25 cellular contexts compared by ENCODE assay signal in the genomic region with DNA sequence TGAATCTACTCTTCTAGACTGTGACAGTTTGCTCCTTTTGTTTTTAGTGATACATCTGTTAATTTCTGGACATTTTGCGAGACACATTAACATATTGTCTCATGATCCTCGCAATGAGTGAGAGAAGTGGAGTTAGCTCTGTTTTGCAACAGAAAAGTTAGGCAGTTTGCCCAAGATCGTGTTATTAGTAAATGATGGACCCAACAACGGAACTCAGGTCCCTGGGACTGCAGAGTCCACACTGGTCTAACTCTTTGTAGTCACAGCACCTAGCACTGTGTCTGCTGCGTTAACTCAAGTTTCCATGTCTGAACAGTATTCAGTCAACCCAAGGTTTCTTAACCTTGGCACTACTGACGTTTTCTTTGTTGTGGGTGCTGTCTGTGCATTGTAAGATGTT. TPM values are rescaled to one million over a fixed set of nuclear protein-coding genes. Genes with fewer than 3 reads are reported as not detected.
A peak's percentile ranks its signal among the peaks of the same experiment; 100 is the strongest.
DNase-seq lines count a peak whose midpoint lies in the region; ATAC-seq, FAIRE-seq and TF ChIP-seq lines count a peak whose summit lies in the region.
"Had no signal": no experiment of that assay in that cellular context is flagged by ENCODE, and none has a peak within 500 bp of the region (broad histone marks: within the 10 kb centered on the region; RNA-seq: fewer than 3 reads in every experiment).

No MANE protein-coding gene starts in this region.

- no peaks in the 10 kb centered on the region for H3K27me3 ChIP-seq in DND-41 (ENCODE audit: insufficient read depth, low read length, poor library complexity)
- no peaks in the 10 kb centered on the region for H3K27me3 ChIP-seq in keratinocyte (ENCODE audit: control insufficient read depth, extremely low read depth, insufficient read depth, low read length)
- peaks cover 18% of the 10 kb centered on the region for H3K27me3 ChIP-seq in lower lobe of right lung (ENCODE audit: low read depth)
- H3K27me3 ChIP-seq in BE2C: no peaks in the 10 kb centered on the region

- H3K9ac ChIP-seq in DND-41 (ENCODE audit: low read depth, low read length) (no peak overlapping the region), keratinocyte (ENCODE audit: control insufficient read depth, extremely low read depth, insufficient read depth, low read length) (no peak overlapping the region)
- H3K9ac ChIP-seq: KMS-11 had no signal

- DNase-seq in DND-41 (no peak), NCI-H69 (lab: John Stamatoyannopoulos, UW) (peak; percentile 37), keratinocyte (ENCODE audit: low read depth, low spot score) (no peak), myocyte (ENCODE audit: low read depth) (peak; percentile 40), lower lobe of right lung (no peak), T-helper 17 cell (no peak), BE2C (no peak)
- DNase-seq: 8988T; ACHN; Calu3; NCI-H1092; NCI-H1436 treated with DMSO at 0.1 percent for 48 hours; NCI-H187 treated with DMSO at 0.1 percent for 48 hours; NCI-H446; NCI-H524 treated with DMSO at 0.1 percent for 48 hours; NCI-H82; NK-92 treated with Interleukin-12 subunit alpha and Interleukin-12 subunit beta, amount 100 ng/mL, for 24 hours; PC-3 had no signal

- H3K4me2 ChIP-seq in DND-41 (ENCODE audit: insufficient read depth, low read length) (no peak overlapping the region), keratinocyte (ENCODE audit: control insufficient read depth, extremely low read depth, insufficient read depth, low read depth, low read length) (no peak overlapping the region)
- H3K4me2 ChIP-seq: GM23338, KMS-11 had no signal

- H2AFZ ChIP-seq in DND-41 (ENCODE audit: low read depth, low read length) (no peak overlapping the region), keratinocyte (ENCODE audit: control insufficient read depth, low read length) (no peak overlapping the region)
- H2AFZ ChIP-seq: GM23338 had no signal

- H3K9me3 ChIP-seq in DND-41 (ENCODE audit: insufficient read depth, low read length, severe bottlenecking): no peaks in the 10 kb centered on the region
- no peaks in the 10 kb centered on the region for H3K9me3 ChIP-seq in keratinocyte (ENCODE audit: control insufficient read depth, low read depth, low read length)
- no peaks in the 10 kb centered on the region for H3K9me3 ChIP-seq in lower lobe of right lung
- no peaks in the 10 kb centered on the region for H3K9me3 ChIP-seq in T-helper 17 cell (ENCODE audit: control insufficient read depth, low read length, poor library complexity, severe bottlenecking)
- H3K9me3 ChIP-seq in BE2C: no peaks in the 10 kb centered on the region
- H3K9me3 ChIP-seq: HAP-1 had no signal

- intact Hi-C loops in lower lobe of right lung (cut with DNase I): no loop called here

- ATAC-seq in DND-41 (ENCODE audit: insufficient read depth, low read depth) (peak; percentile 31; the same call in 1 of the 3 replicates), lower lobe of right lung (no peak), T-helper 17 cell (no peak)
- no peak for ATAC-seq in activated T-helper 17 cell treated with anti-CD3 and anti-CD28 coated beads, Interleukin-2, amount 50 U/mL, for 72 hours (replicated peaks)
- ATAC-seq: GM23338, PC-3, SK-N-SH treated with all-trans-retinoic acid at 6 μM for 48 hours had no signal

- H3K4me1 Mint-ChIP-seq in T-helper 17 cell: peaks cover 16% of the 10 kb centered on the region
- peaks cover 6% of the 10 kb centered on the region for H3K4me1 Mint-ChIP-seq in activated T-helper 17 cell treated with anti-CD3 and anti-CD28 coated beads, Interleukin-2, amount 50 U/mL, for 72 hours

- no peaks in the 10 kb centered on the region for H3K36me3 ChIP-seq in DND-41 (ENCODE audit: insufficient read depth, low read length)
- no peaks in the 10 kb centered on the region for H3K36me3 ChIP-seq in keratinocyte (ENCODE audit: control insufficient read depth in 2 of 2, extremely low read depth in 1 of 2, insufficient read depth in 2 of 2, low read length in 2 of 2)
- no peaks in the 10 kb centered on the region for H3K36me3 ChIP-seq in lower lobe of right lung
- H3K36me3 ChIP-seq in BE2C: no peaks in the 10 kb centered on the region
- H3K36me3 ChIP-seq: HAP-1 had no signal

- H3K4me3 Mint-ChIP-seq in T-helper 17 cell: no peak overlapping the region
- no peak overlapping the region for H3K4me3 Mint-ChIP-seq in activated T-helper 17 cell treated with anti-CD3 and anti-CD28 coated beads, Interleukin-2, amount 50 U/mL, for 72 hours
- H3K4me3 Mint-ChIP-seq: GM23338, IgD-negative memory B cell had no signal

- no peak overlapping the region for H3K27ac Mint-ChIP-seq in T-helper 17 cell
- no peak overlapping the region for H3K27ac Mint-ChIP-seq in activated T-helper 17 cell treated with anti-CD3 and anti-CD28 coated beads, Interleukin-2, amount 50 U/mL, for 72 hours
- H3K27ac Mint-ChIP-seq: GM23338, IgD-negative memory B cell had no signal

- peaks cover 37% of the 10 kb centered on the region for H3K27me3 Mint-ChIP-seq in T-helper 17 cell
- peaks cover 37% of the 10 kb centered on the region for H3K27me3 Mint-ChIP-seq in activated T-helper 17 cell treated with anti-CD3 and anti-CD28 coated beads, Interleukin-2, amount 50 U/mL, for 72 hours

- FAIRE-seq in keratinocyte (lab: Jason Lieb, UNC): peak; percentile 63
- FAIRE-seq: GM18507 had no signal

- TF ChIP-seq CTCF in DND-41 (IDR thresholded peaks at IDR 0.05; ENCODE audit: borderline replicate concordance, extremely low read depth, low read length, poor library complexity, severe bottlenecking): no peak
- no peak for TF ChIP-seq CTCF in keratinocyte (optimal IDR thresholded peaks at IDR 0.05 in 1 of 3, IDR thresholded peaks at IDR 0.05 in 1 of 3, conservative IDR thresholded peaks at IDR 0.05 in 1 of 3; ENCODE audit: extremely low read depth in 1 of 3, insufficient read depth in 2 of 3, low read length in 3 of 3)
- TF ChIP-seq CTCF in lower lobe of right lung (IDR thresholded peaks at IDR 0.05): no peak
- TF ChIP-seq CTCF in BE2C (IDR thresholded peaks at IDR 0.05; ENCODE audit: low read depth, low read length): no peak

- H3K4me3 ChIP-seq in DND-41 (ENCODE audit: low read depth in 1 of 2, low read length in 2 of 2) (no peak overlapping the region), keratinocyte (ENCODE audit: control insufficient read depth in 2 of 3, extremely low read depth in 1 of 3, insufficient read depth in 2 of 3, low read depth in 1 of 3, low read length in 3 of 3) (no peak overlapping the region), lower lobe of right lung (no peak overlapping the region), BE2C (ENCODE audit: low read depth, low read length) (no peak overlapping the region)
- H3K4me3 ChIP-seq: GM23338, HAP-1 had no signal

- H3K9me1 ChIP-seq in keratinocyte (ENCODE audit: control insufficient read depth, extremely low read depth, insufficient read depth, low read length): no peaks in the 10 kb centered on the region

- H3K27ac ChIP-seq in DND-41 (ENCODE audit: low read length) (no peak overlapping the region), keratinocyte (ENCODE audit: control insufficient read depth, insufficient read depth, low read length) (no peak overlapping the region), lower lobe of right lung (no peak overlapping the region)
- H3K27ac ChIP-seq: KMS-11 had no signal

- no peaks in the 10 kb centered on the region for H3K36me3 Mint-ChIP-seq in T-helper 17 cell (ENCODE audit: low read depth)
- H3K36me3 Mint-ChIP-seq in activated T-helper 17 cell treated with anti-CD3 and anti-CD28 coated beads, Interleukin-2, amount 50 U/mL, for 72 hours (ENCODE audit: low read depth): no peaks in the 10 kb centered on the region
- H3K36me3 Mint-ChIP-seq: IgD-negative memory B cell had no signal

- H3K9me3 Mint-ChIP-seq in activated T-helper 17 cell treated with anti-CD3 and anti-CD28 coated beads, Interleukin-2, amount 50 U/mL, for 72 hours: no peaks in the 10 kb centered on the region
- H3K9me3 Mint-ChIP-seq: GM23338 had no signal

- no peaks in the 10 kb centered on the region for H4K20me1 ChIP-seq in DND-41 (ENCODE audit: insufficient read depth, low read length)
- no peaks in the 10 kb centered on the region for H4K20me1 ChIP-seq in keratinocyte (ENCODE audit: control insufficient read depth, extremely low read depth, insufficient read depth, low read length)

- dilution Hi-C loops in keratinocyte (cut with MboI; ENCODE audit: extremely low pct_ligation_motif_present, low sequenced_read_pairs): no loop called here

- H3K79me2 ChIP-seq in DND-41 (ENCODE audit: insufficient read depth, low read length) (no peaks in the 10 kb centered on the region), keratinocyte (ENCODE audit: control insufficient read depth, insufficient read depth, low read length) (peaks cover 63% of the 10 kb centered on the region)

- H3K4me1 ChIP-seq in DND-41 (ENCODE audit: insufficient read depth, low read length) (no peaks in the 10 kb centered on the region), keratinocyte (ENCODE audit: control insufficient read depth, extremely low read depth, insufficient read depth, low read length) (peaks cover 16% of the 10 kb centered on the region), lower lobe of right lung (peaks cover 11% of the 10 kb centered on the region), BE2C (no peaks in the 10 kb centered on the region)

RNA-seq across cellular contexts. Expression of gene DEPDC7, which starts 3.2 kb away (rescaled TPM):
- 15.5 to 29.8 TPM (median 19.3 TPM) in 3 replicates for polyA plus RNA-seq in keratinocyte
- 16.4 TPM for polyA plus RNA-seq in keratinocyte (2011; ENCODE audit: low read depth)
- polyA plus RNA-seq in keratinocyte (2011; cell fraction: cytosol; rRNA removed): 9.0 and 19.3 TPM in 2 replicates
- polyA plus RNA-seq in keratinocyte (2011; cell fraction: nucleus; rRNA removed): 34.1 and 42.4 TPM in 2 replicates
- polyA plus RNA-seq in keratinocyte (2012; ENCODE audit: low replicate concordance): 7.2 and 13.6 TPM in 2 replicates
- polyA minus RNA-seq in keratinocyte: 3.6 to 14.0 TPM (median 10.9 TPM) in 3 replicates
- polyA minus RNA-seq in keratinocyte (2011; cell fraction: cytosol; rRNA and poly(A)+ RNA removed): 8.4 TPM
- 17.3 and 28.6 TPM in 2 replicates for polyA minus RNA-seq in keratinocyte (2011; cell fraction: nucleus; rRNA and poly(A)+ RNA removed)
- total RNA-seq in myocyte: 20.6 and 21.1 TPM in 2 replicates
- polyA plus RNA-seq in myocyte (2012): 4.1 TPM
- 0.71 TPM for total RNA-seq in lower lobe of right lung
- total RNA-seq in T-helper 17 cell: under 1 TPM; 0.47 to 0.70 TPM
- total RNA-seq in activated T-helper 17 cell treated with anti-CD3 and anti-CD28 coated beads, Interleukin-2, amount 50 U/mL, for 72 hours: 1 to 10 TPM in 1 of 2 donors, under 1 TPM in 1; 0.41 to 2.0 TPM
- polyA plus RNA-seq in BE2C (2012; ENCODE audit: insufficient read depth, insufficient read length, low read depth): 0.91 TPM
- total RNA-seq: PC-3 had no signal
- polyA plus RNA-seq: IgD-negative memory B cell had no signal

RNA-seq across cellular contexts. Expression of gene TCP11L1, which starts 20.5 kb away (rescaled TPM):
- 22.8 to 27.6 TPM (median 25.1 TPM) in 3 replicates for polyA plus RNA-seq in keratinocyte
- polyA plus RNA-seq in keratinocyte (2011; ENCODE audit: low read depth): 18.5 TPM
- 20.8 and 27.7 TPM in 2 replicates for polyA plus RNA-seq in keratinocyte (2011; cell fraction: cytosol; rRNA removed)
- polyA plus RNA-seq in keratinocyte (2011; cell fraction: nucleus; rRNA removed): 40.1 and 42.0 TPM in 2 replicates
- 14.3 and 18.3 TPM in 2 replicates for polyA plus RNA-seq in keratinocyte (2012; ENCODE audit: low replicate concordance)
- 41.5 to 54.0 TPM (median 50.8 TPM) in 3 replicates for polyA minus RNA-seq in keratinocyte
- 45.1 TPM for polyA minus RNA-seq in keratinocyte (2011; cell fraction: cytosol; rRNA and poly(A)+ RNA removed)
- polyA minus RNA-seq in keratinocyte (2011; cell fraction: nucleus; rRNA and poly(A)+ RNA removed): 35.2 and 63.4 TPM in 2 replicates
- total RNA-seq in myocyte (20.3 and 40.2 TPM in 2 replicates), lower lobe of right lung (18.1 TPM), T-helper 17 cell (10 to 100 TPM; 13.6 to 15.0 TPM)
- 15.2 TPM for polyA plus RNA-seq in myocyte (2012)
- total RNA-seq in activated T-helper 17 cell treated with anti-CD3 and anti-CD28 coated beads, Interleukin-2, amount 50 U/mL, for 72 hours: 10 to 100 TPM; 13.3 to 14.6 TPM
- 6.3 TPM for polyA plus RNA-seq in BE2C (2012; ENCODE audit: insufficient read depth, insufficient read length, low read depth)

Comparison
In these comparisons a context has a peak if more than half of its experiments do, and no peak if none do; other contexts are left out.
1. DNase-seq: peak in NCI-H69 (single experiment) and myocyte (single experiment); none in DND-41 (single experiment), keratinocyte (single experiment), lower lobe of right lung (single experiment), T-helper 17 cell (0 of 3) and BE2C (single experiment).